1 cellular context compared by ENCODE assay signal in genomic region chr11:35944503-35945136, GRCh38.
A peak's percentile ranks its signal among the peaks of the same experiment; 100 is the strongest.
TF ChIP-seq lines count a peak whose summit lies in the region.

No MANE protein-coding gene starts in this region.

TF ChIP-seq in HEK293, 187 proteins besides CTCF, POLR2A, EP300 and RAD21 (continued from another document):
- no peak for TF ChIP-seq TSHZ1 (tag by site-specific recombination; IDR thresholded peaks at IDR 0.05; ENCODE audit: borderline replicate concordance)
- no peak for TF ChIP-seq ZNF768 (tag by site-specific recombination; IDR thresholded peaks at IDR 0.05)
- TF ChIP-seq ZNF37A (tag by site-specific recombination; IDR thresholded peaks at IDR 0.05), result no peak
- no peak for TF ChIP-seq ZNF639 (tag by site-specific recombination; IDR thresholded peaks at IDR 0.05)
- TF ChIP-seq AEBP2 (tag by site-specific recombination; IDR thresholded peaks at IDR 0.05; ENCODE audit: borderline replicate concordance), result no peak
- no peak for TF ChIP-seq ZNF621 (tag by site-specific recombination; IDR thresholded peaks at IDR 0.05)
- TF ChIP-seq ZNF155 (tag by site-specific recombination; IDR thresholded peaks at IDR 0.05), result no peak
- TF ChIP-seq TCF7L2 (IDR thresholded peaks at IDR 0.05; ENCODE audit: borderline replicate concordance, low read depth, low read length), result peak; percentile 30; the same call in 1 of the 2 replicates
- 0 out of 2 replicates have a peak, but pooled peaks have one; percentile 3 for TF ChIP-seq ZNF692 (tag by site-specific recombination; IDR thresholded peaks at IDR 0.05)
- no peak for TF ChIP-seq GLI2 (tag by site-specific recombination; IDR thresholded peaks at IDR 0.05; ENCODE audit: borderline replicate concordance, low read depth)
- no peak for TF ChIP-seq ZNF501 (tag by site-specific recombination; IDR thresholded peaks at IDR 0.05)
- no peak for TF ChIP-seq ZNF121 (tag by site-specific recombination; IDR thresholded peaks at IDR 0.05)
- TF ChIP-seq ZNF223 (tag by site-specific recombination; IDR thresholded peaks at IDR 0.05), result no peak
- no peak for TF ChIP-seq ZNF366 (tag by site-specific recombination; conservative IDR thresholded peaks at IDR 0.05)
- TF ChIP-seq ZNF133 (tag by site-specific recombination; IDR thresholded peaks at IDR 0.05), result no peak
- no peak for TF ChIP-seq ZNF549 (tag by site-specific recombination; IDR thresholded peaks at IDR 0.05)
- no peak for TF ChIP-seq ZNF112 (tag by site-specific recombination; IDR thresholded peaks at IDR 0.05)
- no peak for TF ChIP-seq ZSCAN30 (tag by site-specific recombination; IDR thresholded peaks at IDR 0.05)
- TF ChIP-seq PRDM1 (tag by site-specific recombination; IDR thresholded peaks at IDR 0.05), result 0 out of 2 replicates have a peak, but pooled peaks have one; percentile 21
- no peak for TF ChIP-seq HIC1 (tag by site-specific recombination; IDR thresholded peaks at IDR 0.05)
- no peak for TF ChIP-seq ZNF677 (tag by site-specific recombination; IDR thresholded peaks at IDR 0.05)
- no peak for TF ChIP-seq ZNF670 (tag by site-specific recombination; IDR thresholded peaks at IDR 0.05; ENCODE audit: low read depth)
- no peak for TF ChIP-seq SP7 (tag by site-specific recombination; IDR thresholded peaks at IDR 0.05)
- no peak for TF ChIP-seq ZNF280D (tag by site-specific recombination; IDR thresholded peaks at IDR 0.05)
- no peak for TF ChIP-seq ZNF239 (tag by site-specific recombination; IDR thresholded peaks at IDR 0.05)
- no peak for TF ChIP-seq ZNF24 (tag by site-specific recombination; IDR thresholded peaks at IDR 0.05)
- TF ChIP-seq ZNF221 (tag by site-specific recombination; IDR thresholded peaks at IDR 0.05; ENCODE audit: borderline replicate concordance), result no peak
- TF ChIP-seq MZF1 (tag by site-specific recombination; IDR thresholded peaks at IDR 0.05; ENCODE audit: borderline replicate concordance), result no peak
- no peak for TF ChIP-seq MEIS1 (CRISPR knock-in tag; IDR thresholded peaks at IDR 0.05; ENCODE audit: borderline replicate concordance)
- no peak for TF ChIP-seq ZNF510 (tag by site-specific recombination; IDR thresholded peaks at IDR 0.05; ENCODE audit: insufficient replicate concordance)
- no peak for TF ChIP-seq ZNF560 (tag by site-specific recombination; IDR thresholded peaks at IDR 0.05; ENCODE audit: borderline replicate concordance)
- TF ChIP-seq ZNF626 (tag by site-specific recombination; IDR thresholded peaks at IDR 0.05), result no peak
- no peak for TF ChIP-seq ZNF146 (tag by site-specific recombination; IDR thresholded peaks at IDR 0.05)
- TF ChIP-seq ZFHX2 (tag by site-specific recombination; conservative IDR thresholded peaks at IDR 0.05), result peak; percentile 16; the same call in 1 of the 2 replicates
- no peak for TF ChIP-seq ZNF362 (tag by site-specific recombination; IDR thresholded peaks at IDR 0.05)
- TF ChIP-seq ZSCAN18 (tag by site-specific recombination; IDR thresholded peaks at IDR 0.05), result no peak
- no peak for TF ChIP-seq ZNF174 (tag by site-specific recombination; IDR thresholded peaks at IDR 0.05)
- TF ChIP-seq ZBTB26 (tag by site-specific recombination; optimal IDR thresholded peaks at IDR 0.05), result no peak
- no peak for TF ChIP-seq ZNF48 (tag by site-specific recombination; IDR thresholded peaks at IDR 0.05)
- 0 out of 2 replicates have a peak, but pooled peaks have one; percentile 0 for TF ChIP-seq SP3 (tag by site-specific recombination; IDR thresholded peaks at IDR 0.05)
- TF ChIP-seq HOXC10 (CRISPR knock-in tag; IDR thresholded peaks at IDR 0.05), result no peak
- TF ChIP-seq ZNF274 (IDR thresholded peaks at IDR 0.05; ENCODE audit: low read length), result no peak
- TF ChIP-seq ZNF274 (tag by site-specific recombination; IDR thresholded peaks at IDR 0.05; ENCODE audit: borderline replicate concordance), result no peak
- no peak for TF ChIP-seq ZNF610 (tag by site-specific recombination; IDR thresholded peaks at IDR 0.05; ENCODE audit: borderline replicate concordance)
- no peak for TF ChIP-seq KLF8 (tag by site-specific recombination; IDR thresholded peaks at IDR 0.05)
- 0 out of 2 replicates have a peak, but pooled peaks have one; percentile 10 for TF ChIP-seq IKZF3 (tag by site-specific recombination; IDR thresholded peaks at IDR 0.05)
- 0 out of 2 replicates have a peak, but pooled peaks have one; percentile 4 for TF ChIP-seq ZBTB17 (tag by site-specific recombination; IDR thresholded peaks at IDR 0.05)
